ENCODE assay signal across 8 cellular contexts in the genomic region with DNA sequence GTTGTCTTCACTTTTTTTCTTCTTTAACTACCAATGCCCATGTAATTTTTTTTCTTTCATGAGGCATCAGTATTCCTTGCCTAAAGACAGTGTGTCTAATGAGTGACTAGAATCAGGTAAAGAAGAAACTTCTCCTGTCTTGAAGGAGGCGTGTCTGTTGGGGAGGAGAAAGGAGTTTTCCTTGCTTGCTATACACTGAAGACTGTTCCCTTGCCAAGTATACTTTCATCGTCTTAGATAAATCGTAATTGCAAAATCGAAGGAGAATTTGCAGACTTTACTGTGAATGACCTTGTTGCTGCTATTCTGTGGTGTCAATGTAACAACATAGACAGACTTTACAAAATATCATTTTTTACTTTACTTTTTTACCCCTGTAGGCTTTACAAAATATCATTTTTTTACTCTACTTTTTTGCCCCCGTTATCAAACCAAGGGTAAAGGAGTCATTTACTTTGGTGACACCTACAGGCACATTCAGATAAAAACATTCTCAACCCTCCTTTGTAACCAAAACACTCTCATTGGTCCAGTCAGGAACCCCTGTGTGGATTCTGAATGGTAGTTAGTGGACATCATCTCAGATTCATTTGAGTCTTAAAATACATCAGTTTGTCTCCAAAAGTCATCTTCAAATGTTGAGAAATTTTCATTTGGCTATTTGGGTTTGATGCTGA.
DNase-seq lines count a peak whose midpoint lies in the region; ATAC-seq, FAIRE-seq and TF ChIP-seq lines count a peak whose summit lies in the region.

No MANE protein-coding gene starts in this region.

- H3K27ac ChIP-seq in AG04450 (ENCODE audit: low read depth, low read length) (no peak overlapping the region), small intestine (ENCODE audit: low read depth in 1 of 2, low read length in 1 of 2) (no peak overlapping the region)

- POLR2A ChIA-PET in AG04450 (lab: Yijun Ruan, JAX): no interaction called here

- H3K27me3 ChIP-seq in AG04450 (ENCODE audit: control insufficient read depth, insufficient read depth, low read length) (no peaks in the 10 kb centered on the region), small intestine (ENCODE audit: control insufficient read depth in 2 of 2, insufficient read depth in 2 of 2, low read length in 2 of 2) (no peaks in the 10 kb centered on the region)

- TF ChIP-seq CTCF in AG04450 (IDR thresholded peaks at IDR 0.05; ENCODE audit: low read depth, low read length) (0 out of 2 replicates have a peak, but pooled peaks have one; percentile 8), cardiac fibroblast (IDR thresholded peaks at IDR 0.05; ENCODE audit: low read depth, low read length) (peak; percentile 14)

- WGBS in small intestine, 3 donors: 64 to 73% (median 72%) methylated on average over 5 of the region's 5 CpGs

- ATAC-seq in GM18870 (IDR thresholded peaks at IDR 0.05; ENCODE audit: unreplicated experiment): peak; percentile 67
- ATAC-seq in HG02870 (IDR thresholded peaks at IDR 0.05; ENCODE audit: unreplicated experiment): no peak

- FAIRE-seq in small intestine (lab: Jason Lieb, UNC): no peak

- H3K9me3 ChIP-seq in AG04450 (ENCODE audit: control insufficient read depth, insufficient read depth, low read length): no peaks in the 10 kb centered on the region
- no peaks in the 10 kb centered on the region for H3K9me3 ChIP-seq in small intestine (ENCODE audit: control insufficient read depth, low read depth)

- peaks cover 0 to 8% of the 10 kb centered on the region in 2 donors for H3K4me1 ChIP-seq in small intestine (ENCODE audit: control insufficient read depth in 2 of 2, insufficient read depth in 1 of 2, low read depth in 1 of 2, low read length in 1 of 2)

- DNase-seq in AG04450 (ENCODE audit: low read depth, low spot score) (no peak), HPDE6-E6E7 (ENCODE audit: extremely low spot score) (peak; percentile 25), cardiac fibroblast (ENCODE audit: low read depth in 2 of 2) (peak; percentile 66 to 73), small intestine (peak; percentile 16), cerebellum (ENCODE audit: low spot score) (no peak)
- no peak for DNase-seq in activated effector memory CD4-positive, alpha-beta T cell treated with anti-CD3 and anti-CD28 coated beads, Interleukin-2, amount 50 U/mL, for 16 hours

- no peak overlapping the region for H3K4me3 ChIP-seq in AG04450 (ENCODE audit: low read depth, low read length)
- H3K4me3 ChIP-seq in cardiac fibroblast (replicated peaks in 1 of 2; ENCODE audit: low read depth in 2 of 2, low read length in 2 of 2): no peak overlapping the region
- no peak overlapping the region for H3K4me3 ChIP-seq in small intestine (ENCODE audit: low read depth in 1 of 2, low read length in 2 of 2)

- CTCF ChIA-PET in AG04450 (lab: Charles Lee): interaction anchor here (0.7 to 1.0 kb wide), 2 partner anchors 547 to 639 kb away, joined by 3 read pairs; no protein-coding TSS in a partner anchor

- no peaks in the 10 kb centered on the region for H3K36me3 ChIP-seq in small intestine (ENCODE audit: control insufficient read depth in 2 of 2, insufficient read depth in 2 of 2, low read length in 2 of 2)

Comparison
In these comparisons a context has a peak if more than half of its experiments do, and no peak if none do; other contexts are left out.
1. DNase-seq: peak in HPDE6-E6E7 (single experiment), cardiac fibroblast (2 of 2) and small intestine (single experiment); none in AG04450 (single experiment), activated effector memory CD4-positive, alpha-beta T cell treated with anti-CD3 and anti-CD28 coated beads, Interleukin-2, amount 50 U/mL, for 16 hours (single experiment) and cerebellum (single experiment).